9 cellular contexts compared by ENCODE assay signal in genomic region chr20:59850018-59850641, GRCh38.
DNase-seq lines count a peak whose midpoint lies in the region; ATAC-seq, FAIRE-seq and TF ChIP-seq lines count a peak whose summit lies in the region.
"Had no signal": no experiment of that assay in that cellular context is flagged by ENCODE, and none has a peak within 500 bp of the region (broad histone marks: within the 10 kb centered on the region; RNA-seq: fewer than 3 reads in every experiment).

No MANE protein-coding gene starts in this region.

- TF ChIP-seq CTCF in adrenal gland (IDR thresholded peaks at IDR 0.05) (peak; percentile 47 to 76 (median 58)), kidney (IDR thresholded peaks at IDR 0.05; ENCODE audit: borderline replicate concordance, extremely low read depth, insufficient read depth) (peak; percentile 47)

- H3K4me1 ChIP-seq in adrenal gland (replicated peaks in 1 of 2): no peaks in the 10 kb centered on the region
- H3K4me1 ChIP-seq in kidney (ENCODE audit: control insufficient read depth in 1 of 2, insufficient read depth in 1 of 2, low read depth in 1 of 2, low read length in 2 of 2): no peaks in the 10 kb centered on the region
- H3K4me1 ChIP-seq: BLaER1 treated with 17β-estradiol and CSF1 and Interleukin-3, amounts not matched to agents 10 nM and 100 nM had no signal

- peak; percentile 76 for FAIRE-seq in kidney (lab: Jason Lieb, UNC)

- H3K27ac ChIP-seq in adrenal gland (no peak overlapping the region), kidney (ENCODE audit: low read depth in 2 of 2, low read length in 2 of 2) (no peak overlapping the region)
- H3K27ac ChIP-seq: BLaER1 treated with 17β-estradiol and CSF1 and Interleukin-3, amounts not matched to agents 10 nM and 100 nM had no signal

- WGBS in adrenal gland, 4 donors: 55 to 61% (median 60%) methylated on average over 7 of the region's 7 CpGs

- H3K9me3 ChIP-seq in adrenal gland (replicated peaks in 1 of 3) (no peaks in the 10 kb centered on the region), kidney (ENCODE audit: control insufficient read depth in 1 of 2, low read length in 2 of 2) (no peaks in the 10 kb centered on the region)

- H3K4me3 ChIP-seq in adrenal gland (no peak overlapping the region), kidney (ENCODE audit: low read length in 2 of 2) (no peak overlapping the region)
- H3K4me3 ChIP-seq: BLaER1 treated with 17β-estradiol and CSF1 and Interleukin-3, amounts not matched to agents 10 nM and 100 nM had no signal

- DNase-seq in NCI-H1092 treated with DMSO at 0.1 percent for 48 hours (lab: John Stamatoyannopoulos, UW) (peak; percentile 39), NCI-H1092 (lab: John Stamatoyannopoulos, UW) (no peak), NCI-H1417 treated with DMSO at 0.1 percent for 48 hours (lab: John Stamatoyannopoulos, UW) (peak; percentile 69), adrenal gland (no peak), kidney (no peak)

- H3K27me3 ChIP-seq in adrenal gland: no peaks in the 10 kb centered on the region
- H3K27me3 ChIP-seq: BLaER1 treated with 17β-estradiol and CSF1 and Interleukin-3, amounts not matched to agents 10 nM and 100 nM had no signal

- H3K36me3 ChIP-seq in adrenal gland (replicated peaks in 1 of 2) (no peaks in the 10 kb centered on the region), kidney (ENCODE audit: control insufficient read depth in 1 of 2, insufficient read depth in 2 of 2, low read length in 2 of 2) (no peaks in the 10 kb centered on the region)

- no peak for ATAC-seq in HG03378 (IDR thresholded peaks at IDR 0.05; ENCODE audit: unreplicated experiment)
- no peak for ATAC-seq in GM21360 (IDR thresholded peaks at IDR 0.05; ENCODE audit: unreplicated experiment)
- ATAC-seq in GM21381 (IDR thresholded peaks at IDR 0.05; ENCODE audit: unreplicated experiment): no peak

- intact Hi-C loops in adrenal gland (cut with DNase I) (loop anchor here in 1 of 2 donors (5.0 kb wide), 1 partner anchor 68 kb away; no protein-coding TSS in a partner anchor), kidney (cut with DNase I) (no loop called here)

- H3K9ac ChIP-seq in kidney (ENCODE audit: low read length in 2 of 2): no peak overlapping the region
- H3K9ac ChIP-seq: BLaER1 treated with 17β-estradiol and CSF1 and Interleukin-3, amounts not matched to agents 10 nM and 100 nM had no signal

- no peak for TF ChIP-seq POLR2A in adrenal gland (IDR thresholded peaks at IDR 0.05)

Comparison
In these comparisons a context has a peak if more than half of its experiments do, and no peak if none do; other contexts are left out.
1. DNase-seq: peak in NCI-H1092 treated with DMSO at 0.1 percent for 48 hours (single experiment) and NCI-H1417 treated with DMSO at 0.1 percent for 48 hours (single experiment); none in NCI-H1092 (single experiment), adrenal gland (0 of 7) and kidney (single experiment).